ENCODE assay signal across 7 cellular contexts in genomic region chr22:37904572-37905533, GRCh38. TPM values are rescaled to one million over a fixed set of nuclear protein-coding genes. Genes with fewer than 3 reads are reported as not detected.
DNase-seq lines count a peak whose midpoint lies in the region; TF ChIP-seq lines count a peak whose summit lies in the region.

No MANE protein-coding gene starts in this region.

- H3K27me3 Mint-ChIP-seq in brain (peaks cover 13% of the 10 kb centered on the region), immature natural killer cell (ENCODE audit: low read depth in 3 of 3) (peaks cover 0 to 4% (median 0%) of the 10 kb centered on the region in 3 donors)

- peaks cover 37% of the 10 kb centered on the region for H3K4me1 Mint-ChIP-seq in brain
- peaks cover 23 to 25% of the 10 kb centered on the region in 2 donors for H3K4me1 Mint-ChIP-seq in immature natural killer cell

- H3K4me3 Mint-ChIP-seq in brain (peak overlapping the region; percentile 80 to 89 (median 83)), immature natural killer cell (peak overlapping the region; percentile 74 to 87 (median 78))

- H3K36me3 Mint-ChIP-seq in brain (peaks cover 9% of the 10 kb centered on the region), immature natural killer cell (no peaks in the 10 kb centered on the region)

- DNase-seq in GM04503 (ENCODE audit: low read depth), result peak; percentile 92
- peak; percentile 13 to 79 for DNase-seq in NCI-H446 (lab: John Stamatoyannopoulos, UW)
- no peak for DNase-seq in immature natural killer cell
- DNase-seq in smooth muscle cell of the brain vasculature (ENCODE audit: low read depth, low spot score), result peak; percentile 71
- DNase-seq in cortex of kidney (lab: John Stamatoyannopoulos, UW), result no peak
- no peak for DNase-seq in occipital lobe (lab: John Stamatoyannopoulos, UW)

- TF ChIP-seq CTCF in brain (conservative IDR thresholded peaks at IDR 0.05), result no peak

- H3K27ac Mint-ChIP-seq in brain, result peak overlapping the region; percentile 72 to 99 (median 90)
- peak overlapping the region; percentile 3 to 89 (median 74) for H3K27ac Mint-ChIP-seq in immature natural killer cell

- peaks cover 0 to 3% (median 0%) of the 10 kb centered on the region in 5 experiments for H3K9me3 Mint-ChIP-seq in brain
- H3K9me3 Mint-ChIP-seq in immature natural killer cell, result no peaks in the 10 kb centered on the region

RNA-seq across cellular contexts. Expression of gene MICALL1, which starts 1.2 kb away (rescaled TPM):
- 16.2 TPM for polyA plus RNA-seq in brain (ENCODE audit: insufficient read depth, low read depth, low replicate concordance)
- polyA plus RNA-seq in immature natural killer cell, result 1 to 10 TPM; 1.3 to 5.8 (median 2.1) TPM
- total RNA-seq in occipital lobe, result 22.9 TPM

RNA-seq across cellular contexts. Expression of gene C22orf23, which starts 48.5 kb away (rescaled TPM):
- 1.2 TPM for polyA plus RNA-seq in brain (ENCODE audit: insufficient read depth, low read depth, low replicate concordance)
- polyA plus RNA-seq in immature natural killer cell, result not detected
- 0.31 TPM for total RNA-seq in occipital lobe

RNA-seq across cellular contexts. Expression of gene POLR2F, which starts 48.6 kb away (rescaled TPM):
- polyA plus RNA-seq in brain (ENCODE audit: insufficient read depth, low read depth, low replicate concordance) (105 TPM), immature natural killer cell (100 to 1,000 TPM; 181 to 275 (median 203) TPM)
- 17.8 TPM for total RNA-seq in occipital lobe

RNA-seq across cellular contexts. Expression of gene EIF3L, which starts 55.6 kb away (rescaled TPM):
- 527 TPM for polyA plus RNA-seq in brain (ENCODE audit: insufficient read depth, low read depth, low replicate concordance)
- 100 to 1,000 TPM; 167 to 215 (median 185) TPM for polyA plus RNA-seq in immature natural killer cell
- total RNA-seq in occipital lobe, result 702 TPM

Comparison
In these comparisons a context has a peak if more than half of its experiments do, and no peak if none do; other contexts are left out.
1. DNase-seq: peak in GM04503 (single experiment), NCI-H446 (2 of 2) and smooth muscle cell of the brain vasculature (single experiment); none in immature natural killer cell (0 of 3), cortex of kidney (single experiment) and occipital lobe (single experiment).